Comparison of ENCODE assay signal across 21 cellular contexts in genomic region chr2:162300271-162300670, GRCh38. TPM values are rescaled to one million over a fixed set of nuclear protein-coding genes. Genes with fewer than 3 reads are reported as not detected.
DNase-seq lines count a peak whose midpoint lies in the region; ATAC-seq and TF ChIP-seq lines count a peak whose summit lies in the region.
"Had no signal": no experiment of that assay in that cellular context is flagged by ENCODE, and none has a peak within 500 bp of the region (broad histone marks: within the 10 kb centered on the region; RNA-seq: fewer than 3 reads in every experiment).

No MANE protein-coding gene starts in this region.

- in situ Hi-C loops in IMR-90 (cut with MboI; ENCODE audit: low sequenced_read_pairs) = loop anchor here (10.0 to 25.0 kb wide), 2 partner anchors 313 to 715 kb away; no protein-coding TSS in a partner anchor

- H3K27me3 ChIP-seq in IMR-90 (ENCODE audit: control insufficient read depth, insufficient read depth, low read length) (no peaks in the 10 kb centered on the region), mesenchymal stem cell (ENCODE audit: control insufficient read depth in 1 of 2, insufficient read depth in 1 of 2, low read length in 2 of 2) (no peaks in the 10 kb centered on the region)
- H3K27me3 ChIP-seq: BLaER1, SJCRH30 had no signal

- ATAC-seq in IMR-90 (ENCODE audit: low read depth) (no peak), natural killer cell (no peak), GM21515 (IDR thresholded peaks at IDR 0.05; ENCODE audit: unreplicated experiment) (no peak)
- ATAC-seq: GM23338, Panc1 had no signal

- H3K9me3 Mint-ChIP-seq in natural killer cell = no peaks in the 10 kb centered on the region
- H3K9me3 Mint-ChIP-seq: CD4-positive, alpha-beta T cell; GM23338 had no signal

- intact Hi-C loops in IMR-90 (cut with micrococcal nuclease) = loop anchor here (5.0 kb wide), 2 partner anchors 293 to 353 kb away; no protein-coding TSS in a partner anchor
- intact Hi-C loops in natural killer cell (cut with micrococcal nuclease) = no loop called here

- no peaks in the 10 kb centered on the region for H3K9me1 ChIP-seq in IMR-90 (ENCODE audit: insufficient read depth, low read length)

- no peaks in the 10 kb centered on the region for H3K4me1 Mint-ChIP-seq in natural killer cell

- H3K27ac ChIP-seq in IMR-90 (ENCODE audit: insufficient read depth, low read length) (no peak overlapping the region), mesenchymal stem cell (ENCODE audit: low read length, poor library complexity, severe bottlenecking) (no peak overlapping the region)
- H3K27ac ChIP-seq: BLaER1, SJCRH30 had no signal

- H2BK12ac ChIP-seq in mesenchymal stem cell (ENCODE audit: low read length in 2 of 2) = no peak overlapping the region

- CTCF ChIA-PET in IMR-90 (lab: Yijun Ruan, JAX) = interaction anchor here (1.5 to 2.1 kb wide), 3 partner anchors 66 to 147 kb away, joined by 3 to 6 read pairs (median 4); no protein-coding TSS in a partner anchor

- H4K91ac ChIP-seq in IMR-90 (ENCODE audit: insufficient read depth, low read depth, low read length) = no peak overlapping the region
- H4K91ac ChIP-seq in mesenchymal stem cell (ENCODE audit: low read length) = no peak overlapping the region

- no peaks in the 10 kb centered on the region for H4K20me1 ChIP-seq in IMR-90 (ENCODE audit: insufficient read depth, low read length)
- H4K20me1 ChIP-seq: BLaER1 had no signal

- H3K36me3 ChIP-seq in IMR-90 (ENCODE audit: control insufficient read depth, insufficient read depth, low read length) (no peaks in the 10 kb centered on the region), mesenchymal stem cell (ENCODE audit: control insufficient read depth in 1 of 2, insufficient read depth in 2 of 2, low read depth in 1 of 2, low read length in 2 of 2) (no peaks in the 10 kb centered on the region)
- H3K36me3 ChIP-seq: BLaER1, SJCRH30 had no signal

- H3K9ac ChIP-seq in IMR-90 (ENCODE audit: low read depth, low read length) (no peak overlapping the region), mesenchymal stem cell (ENCODE audit: low read length) (peak overlapping the region; percentile 66)
- H3K9ac ChIP-seq: BLaER1 had no signal

- H2BK120ac ChIP-seq in IMR-90 (ENCODE audit: low read depth, low read length) = no peak overlapping the region
- H2BK120ac ChIP-seq in mesenchymal stem cell (ENCODE audit: low read depth, low read length) = no peak overlapping the region

- H3K14ac ChIP-seq in IMR-90 (replicated peaks; ENCODE audit: low read depth, low read length) = no peak overlapping the region
- H3K14ac ChIP-seq in mesenchymal stem cell (ENCODE audit: low read length in 2 of 2) = no peak overlapping the region

- no peaks in the 10 kb centered on the region for H3K36me3 Mint-ChIP-seq in natural killer cell

- no TSS peak for BruUV-seq in IMR-90 (replicated peaks; lab: Mats Ljungman, UMichigan)

- H2BK5ac ChIP-seq in IMR-90 (ENCODE audit: low read depth, low read length, poor library complexity, severe bottlenecking) (no peak overlapping the region), mesenchymal stem cell (ENCODE audit: low read depth, low read length, poor library complexity, severe bottlenecking) (no peak overlapping the region)

- no peak overlapping the region for H3K18ac ChIP-seq in IMR-90 (ENCODE audit: low read depth, low read length)
- H3K18ac ChIP-seq in mesenchymal stem cell (ENCODE audit: low read depth in 1 of 2, low read length in 2 of 2) = no peak overlapping the region

- H3K4me1 ChIP-seq in IMR-90 (ENCODE audit: control insufficient read depth, insufficient read depth, low read length) = no peaks in the 10 kb centered on the region
- no peaks in the 10 kb centered on the region for H3K4me1 ChIP-seq in mesenchymal stem cell (ENCODE audit: control insufficient read depth, insufficient read depth, low read depth, low read length)
- H3K4me1 ChIP-seq: BLaER1, SJCRH30 had no signal

- H3K27ac Mint-ChIP-seq in natural killer cell = no peak overlapping the region
- H3K27ac Mint-ChIP-seq: CD4-positive, alpha-beta T cell; GM23338 had no signal

- H4K8ac ChIP-seq in IMR-90 (ENCODE audit: low read depth in 2 of 2, low read length in 2 of 2) (no peak overlapping the region), mesenchymal stem cell (ENCODE audit: low read length) (no peak overlapping the region)

- H2BK20ac ChIP-seq in IMR-90 (ENCODE audit: low read depth, low read length) = no peak overlapping the region

- H3K56ac ChIP-seq in IMR-90 (ENCODE audit: extremely low read depth, insufficient read depth, low read length) = no peak overlapping the region

- TF ChIP-seq POLR2A in IMR-90 (IDR thresholded peaks at IDR 0.05; ENCODE audit: low read depth, low read length) = no peak

- H3K9me3 ChIP-seq in IMR-90 (ENCODE audit: control insufficient read depth, insufficient read depth, low read length) = no peaks in the 10 kb centered on the region
- no peaks in the 10 kb centered on the region for H3K9me3 ChIP-seq in mesenchymal stem cell (ENCODE audit: control insufficient read depth, low read length)
- H3K9me3 ChIP-seq: BLaER1, SJCRH30 had no signal

- H3K4ac ChIP-seq in IMR-90 (ENCODE audit: low read depth, low read length) (no peak overlapping the region), mesenchymal stem cell (ENCODE audit: low read depth in 1 of 2, low read length in 2 of 2) (no peak overlapping the region)

- DNase-seq in IMR-90 = no peak
- DNase-seq in choroid plexus epithelial cell (ENCODE audit: low read depth) = peak; percentile 22
- DNase-seq in mesenchymal stem cell = no peak
- no peak for DNase-seq in natural killer cell
- no peak for DNase-seq in SIG-M5 treated with dmso at 0.1 percent for 504 hours (lab: John Stamatoyannopoulos, UW; ENCODE audit: unreplicated experiment)
- no peak for DNase-seq in hypothalamus (lab: John Stamatoyannopoulos, UW)
- DNase-seq: CD4-positive, alpha-beta T cell; COR-L47; DMS79; KG1; NCI-H1105; NCI-H146; NCI-H2029; NCI-H2171; NCI-H345; NCI-H82; SJCRH30 had no signal

- H3K4me2 ChIP-seq in IMR-90 (ENCODE audit: low read depth, low read length) (no peak overlapping the region), mesenchymal stem cell (ENCODE audit: low read length, poor library complexity, severe bottlenecking) (no peak overlapping the region)
- H3K4me2 ChIP-seq: BLaER1, GM23338 had no signal

- no peaks in the 10 kb centered on the region for H3K79me1 ChIP-seq in IMR-90 (ENCODE audit: low read depth in 1 of 2, low read length in 2 of 2)
- no peaks in the 10 kb centered on the region for H3K79me1 ChIP-seq in mesenchymal stem cell (replicated peaks; ENCODE audit: low read length, poor library complexity, severe bottlenecking)

- TF ChIP-seq CTCF in IMR-90 (conservative IDR thresholded peaks at IDR 0.05; ENCODE audit: low read depth, low read length) (no peak), choroid plexus epithelial cell (conservative IDR thresholded peaks at IDR 0.05; ENCODE audit: low read depth, low read length) (no peak), natural killer cell (IDR thresholded peaks at IDR 0.05) (no peak)

- dilution Hi-C loops in IMR-90 (cut with HindIII; ENCODE audit: low sequenced_read_pairs, unreplicated experiment) = no loop called here

- H3K23ac ChIP-seq in IMR-90 (ENCODE audit: low read depth, low read length) = no peak overlapping the region
- H3K23ac ChIP-seq in mesenchymal stem cell (ENCODE audit: low read length in 2 of 2) = no peak overlapping the region

- H2BK15ac ChIP-seq in IMR-90 (ENCODE audit: low read depth, low read length) (no peak overlapping the region), mesenchymal stem cell (ENCODE audit: low read depth, poor library complexity, severe bottlenecking) (no peak overlapping the region)

- H3K27me3 Mint-ChIP-seq in natural killer cell (ENCODE audit: low read depth in 2 of 2) = no peaks in the 10 kb centered on the region
- H3K27me3 Mint-ChIP-seq: CD4-positive, alpha-beta T cell had no signal

- TF ChIP-seq RAD21 in IMR-90 (IDR thresholded peaks at IDR 0.05; ENCODE audit: low read length) = no peak

- H3K4me3 ChIP-seq in IMR-90 (ENCODE audit: insufficient read depth, low read depth, low read length) = no peak overlapping the region
- H3K4me3 ChIP-seq in choroid plexus epithelial cell (ENCODE audit: low read depth, low read length) = no peak overlapping the region
- H3K4me3 ChIP-seq in mesenchymal stem cell (ENCODE audit: insufficient read depth in 1 of 2, low read depth in 1 of 2, low read length in 2 of 2) = no peak overlapping the region
- H3K4me3 ChIP-seq: BLaER1, GM23338, SJCRH30 had no signal

- POLR2A ChIA-PET in IMR-90 (lab: Charles Lee; ENCODE audit: unreplicated experiment) = no interaction called here

- H2AFZ ChIP-seq in IMR-90 (replicated peaks; ENCODE audit: low read length, poor library complexity) (no peak overlapping the region), mesenchymal stem cell (ENCODE audit: low read depth, low read length) (no peak overlapping the region)
- H2AFZ ChIP-seq: GM23338 had no signal

- H4K5ac ChIP-seq in IMR-90 (ENCODE audit: low read depth, low read length) = no peak overlapping the region

- no peak overlapping the region for H3K4me3 Mint-ChIP-seq in natural killer cell
- H3K4me3 Mint-ChIP-seq: CD4-positive, alpha-beta T cell; GM23338 had no signal

- H2AK9ac ChIP-seq in IMR-90 (replicated peaks; ENCODE audit: low read depth, low read length, poor library complexity) = no peak overlapping the region

- no peak overlapping the region for H2AK5ac ChIP-seq in IMR-90 (ENCODE audit: low read depth, low read length)
- no peak overlapping the region for H2AK5ac ChIP-seq in mesenchymal stem cell (ENCODE audit: low read length, severe bottlenecking)

TF ChIP-seq in IMR-90, 13 proteins besides CTCF, POLR2A, EP300 and RAD21 (continues in another document):
- TF ChIP-seq MXI1 (IDR thresholded peaks at IDR 0.05; ENCODE audit: borderline replicate concordance, low read depth, low read length) = no peak

RNA-seq across cellular contexts. Expression of gene IFIH1, which starts 18.2 kb away (rescaled TPM):
- total RNA-seq in IMR-90 (2012; rRNA removed) (1.4 and 2.2 TPM in 2 replicates), natural killer cell (10 to 100 TPM; 36.7 to 57.4 (median 36.9) TPM)
- 0.76 and 1.3 TPM in 2 replicates for polyA plus RNA-seq in IMR-90 (2012; rRNA removed)
- 0.27 and 0.88 TPM in 2 replicates for polyA plus RNA-seq in IMR-90 (2012; cell fraction: cytosol; rRNA removed)
- polyA plus RNA-seq in IMR-90 (2012; cell fraction: nucleus; rRNA removed; ENCODE audit: low replicate concordance) = 0.55 and 0.79 TPM in 2 replicates
- 4.5 TPM for polyA plus RNA-seq in mesenchymal stem cell (2013, experiment 1 of 2)
- 4.3 TPM for polyA plus RNA-seq in mesenchymal stem cell (2013, experiment 2 of 2)
- total RNA-seq: SJCRH30 had no signal

RNA-seq across cellular contexts. Expression of gene GCA, which starts 43.7 kb away (rescaled TPM):
- 3.6 and 9.7 TPM in 2 replicates for total RNA-seq in IMR-90 (2012; rRNA removed)
- 2.2 and 2.3 TPM in 2 replicates for polyA plus RNA-seq in IMR-90 (2012; rRNA removed)
- 1.1 and 3.5 TPM in 2 replicates for polyA plus RNA-seq in IMR-90 (2012; cell fraction: cytosol; rRNA removed)
- polyA plus RNA-seq in IMR-90 (2012; cell fraction: nucleus; rRNA removed; ENCODE audit: low replicate concordance) = 1.1 and 3.5 TPM in 2 replicates
- polyA plus RNA-seq in mesenchymal stem cell (2013, experiment 1 of 2) = 5.4 TPM
- 5.6 TPM for polyA plus RNA-seq in mesenchymal stem cell (2013, experiment 2 of 2)
- 1 to 10 TPM; 5.5 to 9.7 (median 6.6) TPM for total RNA-seq in natural killer cell

RNA-seq across cellular contexts. Expression of gene FAP, which starts 57.0 kb away (rescaled TPM):
- 71.0 and 93.9 TPM in 2 replicates for total RNA-seq in IMR-90 (2012; rRNA removed)
- 74.1 and 95.0 TPM in 2 replicates for polyA plus RNA-seq in IMR-90 (2012; rRNA removed)
- 17.0 and 24.2 TPM in 2 replicates for polyA plus RNA-seq in IMR-90 (2012; cell fraction: cytosol; rRNA removed)
- polyA plus RNA-seq in IMR-90 (2012; cell fraction: nucleus; rRNA removed; ENCODE audit: low replicate concordance) = 33.6 and 384 TPM in 2 replicates
- 13.0 TPM for polyA plus RNA-seq in mesenchymal stem cell (2013, experiment 1 of 2)
- 17.5 TPM for polyA plus RNA-seq in mesenchymal stem cell (2013, experiment 2 of 2)
- not detected for total RNA-seq in natural killer cell
- total RNA-seq: CD4-positive, alpha-beta T cell; GM23338 had no signal
- polyA plus RNA-seq: GM23338 had no signal

Comparison
In these comparisons a context has a peak if more than half of its experiments do, and no peak if none do; other contexts are left out.
1. RNA of gene IFIH1, which starts 18.2 kb away (total RNA-seq): 36.7 to 57.4 TPM in natural killer cell; 1.4 to 2.2 TPM in IMR-90; every median in the first group is over 10 times any median in the second.
2. RNA of gene FAP, which starts 57.0 kb away (total RNA-seq): 71.0 to 93.9 TPM in IMR-90; not detected in natural killer cell; every median in the first group is over 10 times any median in the second.